27 cellular contexts compared by ENCODE assay signal in genomic region chr12:3735432-3735831, GRCh38.
"Had no signal": no experiment of that assay in that cellular context is flagged by ENCODE, and none has a peak within 500 bp of the region (broad histone marks: within the 10 kb centered on the region; RNA-seq: fewer than 3 reads in every experiment).

No MANE protein-coding gene starts in this region.

- H3K36me3 Mint-ChIP-seq: mesothelial cell of epicardium had no signal

- H3K27ac Mint-ChIP-seq: dendritic cell treated with granulocyte-macrophage colony-stimulating factor and Interleukin-4, amounts not matched to agents 40 ng/mL and 50 ng/mL, for 4 days; effector memory CD8-positive, alpha-beta T cell; endodermal cell; mesothelial cell of epicardium had no signal

- H3K9me3 ChIP-seq: colonic mucosa, esophagus squamous epithelium, gastrocnemius medialis, heart right ventricle, left lung, lower lobe of right lung, mucosa of descending colon had no signal

- H3K27ac ChIP-seq: colonic mucosa, epithelial cell of prostate, esophagus squamous epithelium, gastrocnemius medialis, heart right ventricle, left lung, lower lobe of right lung had no signal

- ATAC-seq: effector memory CD8-positive, alpha-beta T cell; esophagus mucosa; gastrocnemius medialis; heart right ventricle; left cardiac atrium; left lung; left ventricle myocardium superior; lower lobe of right lung; mucosa of descending colon had no signal

- H3K4me1 Mint-ChIP-seq: endodermal cell, mesothelial cell of epicardium had no signal

- H3K4me3 Mint-ChIP-seq: dendritic cell treated with granulocyte-macrophage colony-stimulating factor and Interleukin-4, amounts not matched to agents 40 ng/mL and 50 ng/mL, for 4 days; effector memory CD8-positive, alpha-beta T cell; endodermal cell; mesothelial cell of epicardium had no signal

- H3K27me3 Mint-ChIP-seq: dendritic cell treated with granulocyte-macrophage colony-stimulating factor and Interleukin-4, amounts not matched to agents 40 ng/mL and 50 ng/mL, for 4 days; effector memory CD8-positive, alpha-beta T cell had no signal

- H3K4me1 ChIP-seq: colonic mucosa, esophagus squamous epithelium, gastrocnemius medialis had no signal

- H3K27me3 ChIP-seq: colonic mucosa, esophagus squamous epithelium, gastrocnemius medialis, heart right ventricle, left lung had no signal

- DNase-seq: colonic mucosa; cortex of kidney; effector CD8-positive, alpha-beta T cell; effector memory CD8-positive, alpha-beta T cell; endodermal cell; erythroblast; esophagus squamous epithelium; foreskin fibroblast; foreskin melanocyte; gastrocnemius medialis; glutamatergic neuron; head of caudate nucleus; heart right ventricle; hippocampal formation; left cardiac atrium; left lung; left ventricle myocardium superior; lower lobe of right lung; mesenchymal stem cell had no signal

- H3K36me3 ChIP-seq: colonic mucosa, gastrocnemius medialis, lower lobe of right lung had no signal

- H3K9me3 Mint-ChIP-seq: dendritic cell treated with granulocyte-macrophage colony-stimulating factor and Interleukin-4, amounts not matched to agents 40 ng/mL and 50 ng/mL, for 4 days; effector memory CD8-positive, alpha-beta T cell; endodermal cell had no signal

- FAIRE-seq: endometrium, islet of Langerhans, keratinocyte had no signal

- H3K4me3 ChIP-seq: colonic mucosa, esophagus squamous epithelium, gastrocnemius medialis, heart right ventricle, left lung, lower lobe of right lung, mucosa of descending colon had no signal
